ENCODE assay signal across 7 cellular contexts in the genomic region with DNA sequence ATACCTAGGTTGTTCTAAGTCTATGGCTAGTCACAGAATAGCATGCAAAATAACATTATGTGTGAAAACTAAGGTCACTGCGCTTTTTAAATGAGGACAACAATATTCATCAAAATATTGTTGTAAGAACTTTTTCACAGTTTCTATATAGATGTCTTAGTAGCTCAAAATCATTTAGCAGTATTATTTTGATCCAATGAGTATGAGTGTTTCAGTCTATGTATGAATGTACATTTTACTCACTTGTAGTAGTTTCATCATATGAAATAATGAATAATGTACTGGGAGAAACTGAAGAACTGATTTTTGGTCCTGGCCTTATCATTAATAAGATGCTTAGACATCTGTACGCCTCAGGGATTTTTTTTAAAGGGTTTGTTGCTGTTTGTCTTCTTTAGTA.
"Had no signal": no experiment of that assay in that cellular context is flagged by ENCODE, and none has a peak within 500 bp of the region (broad histone marks: within the 10 kb centered on the region; RNA-seq: fewer than 3 reads in every experiment).

No MANE protein-coding gene starts in this region.

- H3K27ac ChIP-seq: HL-60 had no signal

- H3K4me1 Mint-ChIP-seq: IgD-negative memory B cell had no signal

- H3K36me3 Mint-ChIP-seq: IgD-negative memory B cell had no signal

- H3K4me3 Mint-ChIP-seq: GM23338, H9, IgD-negative memory B cell had no signal

- DNase-seq: H9, HCEC 1CT, KBM-7 had no signal

- H3K4me3 ChIP-seq: GM23338 had no signal

- H3K9me3 Mint-ChIP-seq: GM23338, H9, IgD-negative memory B cell had no signal

- ATAC-seq: GM23338, HepG2 had no signal

- H3K27ac Mint-ChIP-seq: H9, IgD-negative memory B cell had no signal
